Comparison of ENCODE assay signal across 20 cellular contexts in genomic region chr2:64128943-64129391, GRCh38. TPM values are rescaled to one million over a fixed set of nuclear protein-coding genes. Genes with fewer than 3 reads are reported as not detected.
DNase-seq lines count a peak whose midpoint lies in the region; ATAC-seq and TF ChIP-seq lines count a peak whose summit lies in the region.
"Had no signal": no experiment of that assay in that cellular context is flagged by ENCODE, and none has a peak within 500 bp of the region (broad histone marks: within the 10 kb centered on the region; RNA-seq: fewer than 3 reads in every experiment).

No MANE protein-coding gene starts in this region.

- TF ChIP-seq CTCF in OCI-LY7 (conservative IDR thresholded peaks at IDR 0.05; ENCODE audit: low read length): no peak
- no peak for TF ChIP-seq CTCF in endodermal cell (conservative IDR thresholded peaks at IDR 0.05)

- H3K36me3 Mint-ChIP-seq in activated T-cell treated with anti-CD3 and anti-CD28 coated beads, Interleukin-2, amount 50 U/mL, for 4 hours (ENCODE audit: insufficient read depth): peaks cover 33% of the 10 kb centered on the region
- H3K36me3 Mint-ChIP-seq in endodermal cell (ENCODE audit: low read depth): peaks cover 26% of the 10 kb centered on the region
- H3K36me3 Mint-ChIP-seq in stimulated activated naive B cell treated with anti-CD40 and anti-IgM and Interleukin-4, amounts not matched to agents 10 μg/mL and 1 μg/mL and 100 μg/mL, for 72 hours: peaks cover 2 to 11% of the 10 kb centered on the region in 2 donors

- peaks cover 70% of the 10 kb centered on the region for H3K4me1 ChIP-seq in OCI-LY7 (ENCODE audit: insufficient read depth, low read length, poor library complexity, severe bottlenecking)
- H3K4me1 ChIP-seq in endodermal cell (ENCODE audit: control insufficient read depth, insufficient read depth, low read length): peaks cover 5% of the 10 kb centered on the region

- H3K27me3 Mint-ChIP-seq in activated T-cell treated with anti-CD3 and anti-CD28 coated beads, Interleukin-2, amount 50 U/mL, for 4 hours (ENCODE audit: low read depth): no peaks in the 10 kb centered on the region
- H3K27me3 Mint-ChIP-seq in endodermal cell (ENCODE audit: insufficient read depth): no peaks in the 10 kb centered on the region
- H3K27me3 Mint-ChIP-seq in stimulated activated naive B cell treated with anti-CD40 and anti-IgM and Interleukin-4, amounts not matched to agents 10 μg/mL and 1 μg/mL and 100 μg/mL, for 72 hours: no peaks in the 10 kb centered on the region
- H3K27me3 Mint-ChIP-seq: brain had no signal

- DNase-seq in activated T-cell treated with anti-CD3 and anti-CD28 coated beads, Interleukin-2, amount 50 U/mL, for 4 hours: no peak
- DNase-seq in activated T-cell treated with anti-CD3 and anti-CD28 coated beads for 4 hours: no peak
- no peak for DNase-seq in OCI-LY7 (ENCODE audit: low spot score)
- no peak for DNase-seq in endodermal cell
- no peak for DNase-seq in stimulated activated naive B cell treated with anti-CD40 and anti-IgM and Interleukin-4, amounts not matched to agents 10 μg/mL and 1 μg/mL and 100 μg/mL, for 72 hours
- DNase-seq in DMS153 (lab: John Stamatoyannopoulos, UW): no peak
- no peak for DNase-seq in NCI-H82 (lab: John Stamatoyannopoulos, UW)
- DNase-seq in substantia nigra (lab: John Stamatoyannopoulos, UW): no peak
- DNase-seq: activated CD4-positive, CD25-positive, alpha-beta regulatory T cell treated with anti-CD3 and anti-CD28 coated beads, Interleukin-2, amount 50 U/mL, for 72 hours; Caco-2; effector CD4-positive, alpha-beta T cell; GF-D8; right cardiac atrium; T-helper 2 cell; transverse colon had no signal

- ATAC-seq in activated T-cell treated with anti-CD3 and anti-CD28 coated beads, Interleukin-2, amount 50 U/mL, for 4 hours: peak; percentile 43 to 44
- ATAC-seq in stimulated activated naive B cell treated with anti-CD40 and anti-IgM and Interleukin-4, amounts not matched to agents 10 μg/mL and 1 μg/mL and 100 μg/mL, for 72 hours (replicated peaks): peak; percentile 25 to 57
- ATAC-seq: right cardiac atrium had no signal

- H4K20me1 ChIP-seq in OCI-LY7 (ENCODE audit: insufficient read depth, low read length): peaks cover 51% of the 10 kb centered on the region

- H3K4me2 ChIP-seq in OCI-LY7 (ENCODE audit: low read length): 0 out of 2 replicates have a peak overlapping the region, but pooled peaks have one; percentile 13
- H3K4me2 ChIP-seq: neural progenitor cell had no signal

- intact Hi-C loops in OCI-LY7 (cut with micrococcal nuclease; ENCODE audit: unreplicated experiment): no loop called here

- H3K4me3 ChIP-seq in OCI-LY7 (ENCODE audit: low read depth, low read length, poor library complexity, severe bottlenecking) (no peak overlapping the region), endodermal cell (ENCODE audit: low read length) (peak overlapping the region; percentile 50)
- H3K4me3 ChIP-seq: HAP-1, lung, neural progenitor cell, transverse colon had no signal

- H3K9me3 Mint-ChIP-seq in activated T-cell treated with anti-CD3 and anti-CD28 coated beads, Interleukin-2, amount 50 U/mL, for 4 hours: peaks cover 1% of the 10 kb centered on the region
- no peaks in the 10 kb centered on the region for H3K9me3 Mint-ChIP-seq in endodermal cell
- peaks cover 0 to 2% of the 10 kb centered on the region in 2 donors for H3K9me3 Mint-ChIP-seq in stimulated activated naive B cell treated with anti-CD40 and anti-IgM and Interleukin-4, amounts not matched to agents 10 μg/mL and 1 μg/mL and 100 μg/mL, for 72 hours

- peak overlapping the region; percentile 60 for H3K27ac Mint-ChIP-seq in endodermal cell
- peak overlapping the region; percentile 47 for H3K27ac Mint-ChIP-seq in stimulated activated naive B cell treated with anti-CD40 and anti-IgM and Interleukin-4, amounts not matched to agents 10 μg/mL and 1 μg/mL and 100 μg/mL, for 72 hours
- H3K27ac Mint-ChIP-seq: neural progenitor cell had no signal

- no TSS peak for BruUV-seq in OCI-LY7 (replicated peaks; lab: Mats Ljungman, UMichigan)

- peak overlapping the region; percentile 45 for H3K4me3 Mint-ChIP-seq in activated T-cell treated with anti-CD3 and anti-CD28 coated beads, Interleukin-2, amount 50 U/mL, for 4 hours
- H3K4me3 Mint-ChIP-seq in endodermal cell: no peak overlapping the region
- H3K4me3 Mint-ChIP-seq in stimulated activated naive B cell treated with anti-CD40 and anti-IgM and Interleukin-4, amounts not matched to agents 10 μg/mL and 1 μg/mL and 100 μg/mL, for 72 hours: no peak overlapping the region
- H3K4me3 Mint-ChIP-seq: brain, neural progenitor cell had no signal

- H3K9me3 ChIP-seq in OCI-LY7 (ENCODE audit: low read length): no peaks in the 10 kb centered on the region
- H3K9me3 ChIP-seq in endodermal cell (ENCODE audit: control insufficient read depth, low read length): no peaks in the 10 kb centered on the region
- H3K9me3 ChIP-seq: Caco-2, HAP-1, transverse colon had no signal

- H2AFZ ChIP-seq in OCI-LY7 (ENCODE audit: low read length): no peak overlapping the region
- H2AFZ ChIP-seq: neural progenitor cell had no signal

- H3K4me1 Mint-ChIP-seq in activated T-cell treated with anti-CD3 and anti-CD28 coated beads, Interleukin-2, amount 50 U/mL, for 4 hours (ENCODE audit: low read depth): peaks cover 80% of the 10 kb centered on the region
- H3K4me1 Mint-ChIP-seq in endodermal cell: peaks cover 38% of the 10 kb centered on the region
- H3K4me1 Mint-ChIP-seq in stimulated activated naive B cell treated with anti-CD40 and anti-IgM and Interleukin-4, amounts not matched to agents 10 μg/mL and 1 μg/mL and 100 μg/mL, for 72 hours: peaks cover 18 to 46% of the 10 kb centered on the region in 2 donors

- no peaks in the 10 kb centered on the region for H3K27me3 ChIP-seq in endodermal cell (ENCODE audit: control insufficient read depth, insufficient read depth, low read length, poor library complexity, severe bottlenecking)
- H3K27me3 ChIP-seq: neural progenitor cell, transverse colon had no signal

- H3K79me2 ChIP-seq in OCI-LY7 (ENCODE audit: insufficient read depth, low read depth, low read length): peaks cover 100% of the 10 kb centered on the region

- H3K27ac ChIP-seq in OCI-LY7 (ENCODE audit: low read depth, low read length, poor library complexity, severe bottlenecking) (no peak overlapping the region), endodermal cell (ENCODE audit: low read depth, low read length) (no peak overlapping the region), substantia nigra (ENCODE audit: low read depth, low read length, poor library complexity, severe bottlenecking) (no peak overlapping the region)
- H3K27ac ChIP-seq: neural progenitor cell, RWPE1 had no signal

- peaks cover 96% of the 10 kb centered on the region for H3K36me3 ChIP-seq in OCI-LY7 (ENCODE audit: insufficient read depth, low read length)
- H3K36me3 ChIP-seq in endodermal cell (ENCODE audit: control insufficient read depth, insufficient read depth, low read length): peaks cover 23% of the 10 kb centered on the region
- H3K36me3 ChIP-seq: HAP-1, neural progenitor cell, transverse colon had no signal

- no peaks in the 10 kb centered on the region for H3K9me2 ChIP-seq in OCI-LY7 (ENCODE audit: insufficient read depth, low read length)

- POLR2A ChIA-PET in OCI-LY7 (lab: Charles Lee): no interaction called here

- H3K9ac ChIP-seq in endodermal cell (ENCODE audit: extremely low read depth, low read length, poor library complexity, severe bottlenecking): no peak overlapping the region
- H3K9ac ChIP-seq: neural progenitor cell had no signal

- CTCF ChIA-PET in OCI-LY7 (lab: Charles Lee; ENCODE audit: unreplicated experiment): no interaction called here

RNA-seq across cellular contexts. Expression of gene PELI1, which starts 15.3 kb away (rescaled TPM):
- total RNA-seq in activated T-cell treated with anti-CD3 and anti-CD28 coated beads, Interleukin-2, amount 50 U/mL, for 4 hours: 10 to 100 TPM; 49.0 to 71.8 (median 68.1) TPM
- 108 and 110 TPM in 2 replicates for total RNA-seq in OCI-LY7 (2014; rRNA removed; shearing (Covaris generic))
- total RNA-seq in OCI-LY7 (2022): 174 and 211 TPM in 2 replicates
- total RNA-seq in endodermal cell: 100 to 1,000 TPM; 178 to 184 TPM
- 59.1 TPM for polyA plus RNA-seq in endodermal cell (2013, experiment 1 of 2)
- 52.6 TPM for polyA plus RNA-seq in endodermal cell (2013, experiment 2 of 2)
